8 cellular contexts compared by ENCODE assay signal in the genomic region with DNA sequence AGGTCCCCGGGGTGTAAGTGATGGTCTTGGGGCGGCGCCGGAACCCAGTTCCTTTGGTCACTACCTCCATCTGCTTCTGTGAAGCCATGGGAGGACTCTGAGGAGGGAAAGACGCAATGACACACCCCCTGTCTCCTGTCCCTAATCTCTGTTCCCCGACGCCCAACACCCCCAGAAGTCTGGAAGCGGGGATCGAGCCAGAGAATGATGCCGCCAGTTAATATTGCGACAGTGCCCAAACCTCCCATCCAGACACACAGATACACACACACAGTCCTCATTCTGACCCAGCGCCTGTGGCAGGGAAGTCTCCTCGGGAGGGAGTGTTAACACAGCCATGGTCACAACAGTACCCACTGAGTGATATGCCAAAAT. TPM values are rescaled to one million over a fixed set of nuclear protein-coding genes. Genes with fewer than 3 reads are reported as not detected.
DNase-seq lines count a peak whose midpoint lies in the region; ATAC-seq and TF ChIP-seq lines count a peak whose summit lies in the region.

No MANE protein-coding gene starts in this region.

- CTCF ChIA-PET in activated naive CD4-positive, alpha-beta T cell treated with anti-CD3 and anti-CD28 coated beads for 36 hours (lab: Charles Lee), result interaction anchor here (0.9 kb wide), 1 partner anchor 90 kb away, joined by 3 read pairs; no protein-coding TSS in a partner anchor

- no peaks in the 10 kb centered on the region for H3K9me3 Mint-ChIP-seq in activated naive CD4-positive, alpha-beta T cell treated with anti-CD3 and anti-CD28 coated beads for 36 hours
- H3K9me3 Mint-ChIP-seq in endothelial cell (ENCODE audit: unreplicated experiment), result no peaks in the 10 kb centered on the region

- H3K27me3 ChIP-seq in OCI-LY1 (ENCODE audit: insufficient read depth, low read length), result no peaks in the 10 kb centered on the region
- H3K27me3 ChIP-seq in neural cell (ENCODE audit: insufficient read depth, low read depth, low read length), result no peaks in the 10 kb centered on the region

- ATAC-seq in HG03108 (IDR thresholded peaks at IDR 0.05; ENCODE audit: unreplicated experiment), result no peak

- TF ChIP-seq CTCF in OCI-LY1 (IDR thresholded peaks at IDR 0.05; ENCODE audit: low read length) (no peak), endothelial cell (IDR thresholded peaks at IDR 0.05; ENCODE audit: unreplicated experiment) (no peak), neural cell (IDR thresholded peaks at IDR 0.05; ENCODE audit: poor library complexity, severe bottlenecking) (no peak)

- peaks cover 11% of the 10 kb centered on the region for H3K79me2 ChIP-seq in OCI-LY1 (ENCODE audit: insufficient read depth, low read length)
- peaks cover 16% of the 10 kb centered on the region for H3K79me2 ChIP-seq in neural cell (replicated peaks; ENCODE audit: insufficient read depth, low read length)

- no peak for TF ChIP-seq RAD21 in neural cell (conservative IDR thresholded peaks at IDR 0.05)

- H3K9me3 ChIP-seq in OCI-LY1 (ENCODE audit: low read length) (no peaks in the 10 kb centered on the region), neural cell (ENCODE audit: low read length) (no peaks in the 10 kb centered on the region)

- H3K4me1 ChIP-seq in OCI-LY1 (ENCODE audit: insufficient read depth, low read length, severe bottlenecking), result peaks cover 20% of the 10 kb centered on the region

- H3K4me2 ChIP-seq in OCI-LY1 (ENCODE audit: low read length) (peak overlapping the region; percentile 79), neural cell (ENCODE audit: low read length) (peak overlapping the region; percentile 88)

- H3K36me3 ChIP-seq in OCI-LY1 (ENCODE audit: insufficient read depth, low read length) (peaks cover 16% of the 10 kb centered on the region), neural cell (ENCODE audit: insufficient read depth, low read length) (no peaks in the 10 kb centered on the region)

- H3F3A ChIP-seq in OCI-LY1 (ENCODE audit: insufficient read depth, low read length) (no peaks in the 10 kb centered on the region), neural cell (ENCODE audit: insufficient read depth, low read length, poor library complexity, severe bottlenecking) (no peaks in the 10 kb centered on the region)

- H3K27ac ChIP-seq in OCI-LY1 (ENCODE audit: low read depth, low read length, poor library complexity, severe bottlenecking), result no peak overlapping the region
- peak overlapping the region; percentile 48 for H3K27ac ChIP-seq in neural cell (ENCODE audit: low read length)

- peak; percentile 8 for DNase-seq in activated naive CD4-positive, alpha-beta T cell treated with anti-CD3 and anti-CD28 coated beads for 36 hours
- DNase-seq in activated naive CD4-positive, alpha-beta T cell treated with anti-CD3 and anti-CD28 coated beads, Interleukin-2, amount 50 U/mL, for 16 hours, result no peak
- DNase-seq in endothelial cell (ENCODE audit: low spot score), result no peak
- no peak for DNase-seq in NCI-H1694 (lab: John Stamatoyannopoulos, UW)
- DNase-seq in cerebellar cortex (ENCODE audit: low spot score), result no peak

- H3K27ac Mint-ChIP-seq in activated naive CD4-positive, alpha-beta T cell treated with anti-CD3 and anti-CD28 coated beads for 36 hours, result no peak overlapping the region
- peak overlapping the region; percentile 87 for H3K27ac Mint-ChIP-seq in endothelial cell (ENCODE audit: unreplicated experiment)

- H3K9ac ChIP-seq in OCI-LY1 (ENCODE audit: low read length) (peak overlapping the region; percentile 92; the same call in 1 of the 2 replicates), neural cell (ENCODE audit: low read length) (peak overlapping the region; percentile 89)

- H3K4me3 Mint-ChIP-seq in activated naive CD4-positive, alpha-beta T cell treated with anti-CD3 and anti-CD28 coated beads for 36 hours, result peak overlapping the region; percentile 98
- peak overlapping the region; percentile 100 for H3K4me3 Mint-ChIP-seq in endothelial cell (ENCODE audit: unreplicated experiment)

- TF ChIP-seq EP300 in neural cell (conservative IDR thresholded peaks at IDR 0.05; ENCODE audit: poor library complexity, severe bottlenecking), result no peak

- intact Hi-C loops in activated naive CD4-positive, alpha-beta T cell treated with anti-CD3 and anti-CD28 coated beads for 36 hours (cut with micrococcal nuclease), result loop anchor here (2.0 to 5.0 kb wide), 2 partner anchors 56 to 136 kb away; no protein-coding TSS in a partner anchor

- peaks cover 29% of the 10 kb centered on the region for H3K4me1 Mint-ChIP-seq in activated naive CD4-positive, alpha-beta T cell treated with anti-CD3 and anti-CD28 coated beads for 36 hours (ENCODE audit: low read depth)
- H3K4me1 Mint-ChIP-seq in endothelial cell (ENCODE audit: unreplicated experiment), result peaks cover 26% of the 10 kb centered on the region

- peak overlapping the region; percentile 95 for H3K4me3 ChIP-seq in OCI-LY1 (ENCODE audit: low read depth, low read length, poor library complexity, severe bottlenecking)
- peak overlapping the region; percentile 99 for H3K4me3 ChIP-seq in neural cell (ENCODE audit: low read length)

- H3K9me2 ChIP-seq in OCI-LY1 (ENCODE audit: low read depth, low read length), result no peaks in the 10 kb centered on the region
- no peaks in the 10 kb centered on the region for H3K9me2 ChIP-seq in neural cell (ENCODE audit: insufficient read depth, low read length)

- peaks cover 5% of the 10 kb centered on the region for H3K27me3 Mint-ChIP-seq in activated naive CD4-positive, alpha-beta T cell treated with anti-CD3 and anti-CD28 coated beads for 36 hours (ENCODE audit: low read depth)
- H3K27me3 Mint-ChIP-seq in endothelial cell (ENCODE audit: unreplicated experiment), result peaks cover 5% of the 10 kb centered on the region

- no peaks in the 10 kb centered on the region for H4K20me1 ChIP-seq in OCI-LY1 (ENCODE audit: insufficient read depth, low read length)
- no peaks in the 10 kb centered on the region for H4K20me1 ChIP-seq in neural cell (ENCODE audit: insufficient read depth)

- H2AFZ ChIP-seq in OCI-LY1 (ENCODE audit: low read length) (no peak overlapping the region), neural cell (ENCODE audit: low read depth, low read length) (peak overlapping the region; percentile 65)

- peaks cover 12% of the 10 kb centered on the region for H3K36me3 Mint-ChIP-seq in activated naive CD4-positive, alpha-beta T cell treated with anti-CD3 and anti-CD28 coated beads for 36 hours (ENCODE audit: low read depth)
- peaks cover 18% of the 10 kb centered on the region for H3K36me3 Mint-ChIP-seq in endothelial cell (ENCODE audit: low read depth, unreplicated experiment)

TF ChIP-seq in neural cell, 6 proteins besides CTCF, POLR2A, EP300 and RAD21:
- TF ChIP-seq POLR2AphosphoS5 (IDR thresholded peaks at IDR 0.05) (no peak), MXI1 (conservative IDR thresholded peaks at IDR 0.05; ENCODE audit: poor library complexity, severe bottlenecking) (no peak), SMC3 (conservative IDR thresholded peaks at IDR 0.05; ENCODE audit: poor library complexity) (no peak), TAF1 (IDR thresholded peaks at IDR 0.05; ENCODE audit: low read depth) (no peak), EZH2 (IDR thresholded peaks at IDR 0.05; ENCODE audit: borderline replicate concordance, insufficient read depth, low read length, poor library complexity, severe bottlenecking) (no peak)
- TF ChIP-seq, protein P1, sequence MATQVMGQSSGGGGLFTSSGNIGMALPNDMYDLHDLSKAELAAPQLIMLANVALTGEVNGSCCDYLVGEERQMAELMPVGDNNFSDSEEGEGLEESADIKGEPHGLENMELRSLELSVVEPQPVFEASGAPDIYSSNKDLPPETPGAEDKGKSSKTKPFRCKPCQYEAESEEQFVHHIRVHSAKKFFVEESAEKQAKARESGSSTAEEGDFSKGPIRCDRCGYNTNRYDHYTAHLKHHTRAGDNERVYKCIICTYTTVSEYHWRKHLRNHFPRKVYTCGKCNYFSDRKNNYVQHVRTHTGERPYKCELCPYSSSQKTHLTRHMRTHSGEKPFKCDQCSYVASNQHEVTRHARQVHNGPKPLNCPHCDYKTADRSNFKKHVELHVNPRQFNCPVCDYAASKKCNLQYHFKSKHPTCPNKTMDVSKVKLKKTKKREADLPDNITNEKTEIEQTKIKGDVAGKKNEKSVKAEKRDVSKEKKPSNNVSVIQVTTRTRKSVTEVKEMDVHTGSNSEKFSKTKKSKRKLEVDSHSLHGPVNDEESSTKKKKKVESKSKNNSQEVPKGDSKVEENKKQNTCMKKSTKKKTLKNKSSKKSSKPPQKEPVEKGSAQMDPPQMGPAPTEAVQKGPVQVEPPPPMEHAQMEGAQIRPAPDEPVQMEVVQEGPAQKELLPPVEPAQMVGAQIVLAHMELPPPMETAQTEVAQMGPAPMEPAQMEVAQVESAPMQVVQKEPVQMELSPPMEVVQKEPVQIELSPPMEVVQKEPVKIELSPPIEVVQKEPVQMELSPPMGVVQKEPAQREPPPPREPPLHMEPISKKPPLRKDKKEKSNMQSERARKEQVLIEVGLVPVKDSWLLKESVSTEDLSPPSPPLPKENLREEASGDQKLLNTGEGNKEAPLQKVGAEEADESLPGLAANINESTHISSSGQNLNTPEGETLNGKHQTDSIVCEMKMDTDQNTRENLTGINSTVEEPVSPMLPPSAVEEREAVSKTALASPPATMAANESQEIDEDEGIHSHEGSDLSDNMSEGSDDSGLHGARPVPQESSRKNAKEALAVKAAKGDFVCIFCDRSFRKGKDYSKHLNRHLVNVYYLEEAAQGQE (IDR thresholded peaks at IDR 0.05; ENCODE audit: borderline replicate concordance), result no peak

RNA-seq across cellular contexts. Expression of gene C22orf23, which starts 0.4 kb away (rescaled TPM):
- total RNA-seq in activated naive CD4-positive, alpha-beta T cell treated with anti-CD3 and anti-CD28 coated beads for 36 hours, result not detected
- total RNA-seq in endothelial cell (ENCODE audit: unreplicated experiment), result 0.54 TPM
- 1.0 and 1.3 TPM in 2 replicates for polyA plus RNA-seq in neural cell
- polyA minus RNA-seq in neural cell, result 0.97 and 1.3 TPM in 2 replicates

RNA-seq across cellular contexts. Expression of gene POLR2F, which starts 0.5 kb away (rescaled TPM):
- total RNA-seq in activated naive CD4-positive, alpha-beta T cell treated with anti-CD3 and anti-CD28 coated beads for 36 hours, result 10 to 100 TPM; 70.1 to 70.6 TPM
- 58.9 TPM for total RNA-seq in endothelial cell (ENCODE audit: unreplicated experiment)
- 170 and 195 TPM in 2 replicates for polyA plus RNA-seq in neural cell
- 33.8 and 54.3 TPM in 2 replicates for polyA minus RNA-seq in neural cell

RNA-seq across cellular contexts. Expression of gene SOX10, which starts 31.3 kb away (rescaled TPM):
- total RNA-seq in activated naive CD4-positive, alpha-beta T cell treated with anti-CD3 and anti-CD28 coated beads for 36 hours, result not detected
- 0.08 TPM for total RNA-seq in endothelial cell (ENCODE audit: unreplicated experiment)
- polyA plus RNA-seq in neural cell, result not detected in 2 replicates
- polyA minus RNA-seq in neural cell, result not detected in 2 replicates

RNA-seq across cellular contexts. Expression of gene MICALL1, which starts 47.0 kb away (rescaled TPM):
- total RNA-seq in activated naive CD4-positive, alpha-beta T cell treated with anti-CD3 and anti-CD28 coated beads for 36 hours, result 10 to 100 TPM; 12.0 to 12.9 TPM
- 124 TPM for total RNA-seq in endothelial cell (ENCODE audit: unreplicated experiment)
- 11.4 and 13.0 TPM in 2 replicates for polyA plus RNA-seq in neural cell
- polyA minus RNA-seq in neural cell, result 24.8 and 27.3 TPM in 2 replicates
